Comparison of ENCODE assay signal across 26 cellular contexts in the genomic region with DNA sequence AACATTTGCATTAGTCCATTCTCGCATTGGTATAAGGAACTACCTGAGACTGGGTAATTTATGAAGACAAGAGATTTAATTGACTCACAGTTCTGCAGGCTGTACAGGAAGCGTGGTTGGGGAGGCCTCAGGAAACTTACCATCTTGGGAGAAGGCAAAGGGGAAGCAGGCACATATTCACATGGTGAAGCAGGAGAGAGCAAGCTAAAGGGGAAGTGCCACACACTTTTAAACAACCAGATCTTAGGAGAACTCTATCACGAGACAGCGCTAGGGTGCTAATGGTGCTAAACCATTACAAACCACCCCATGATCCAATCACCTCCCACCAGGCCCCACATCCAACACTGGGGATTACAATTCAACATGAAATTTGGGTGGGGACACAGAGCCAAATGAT.
"Had no signal": no experiment of that assay in that cellular context is flagged by ENCODE, and none has a peak within 500 bp of the region (broad histone marks: within the 10 kb centered on the region; RNA-seq: fewer than 3 reads in every experiment).

No MANE protein-coding gene starts in this region.

- H3K36me3 ChIP-seq: brain microvascular endothelial cell, cardiac muscle cell had no signal

- H3K4me3 Mint-ChIP-seq: activated CD4-positive, alpha-beta memory T cell treated with anti-CD3 and anti-CD28 coated beads, Interleukin-2, amount 10 ng/mL, durations not matched to agents 7 days and 5 days; activated CD4-positive, alpha-beta T cell treated with anti-CD3 and anti-CD28 coated beads for 36 hours; activated naive CD4-positive, alpha-beta T cell treated with anti-CD3 and anti-CD28 coated beads for 36 hours; activated naive CD8-positive, alpha-beta T cell; activated T-helper 17 cell treated with anti-CD3 and anti-CD28 coated beads, Interleukin-2, amount 50 U/mL, for 72 hours; T-helper 17 cell had no signal

- H3K27ac Mint-ChIP-seq: activated CD4-positive, alpha-beta memory T cell treated with anti-CD3 and anti-CD28 coated beads, Interleukin-2, amount 10 ng/mL, durations not matched to agents 7 days and 5 days; activated CD4-positive, alpha-beta T cell treated with anti-CD3 and anti-CD28 coated beads for 36 hours; activated naive CD4-positive, alpha-beta T cell treated with anti-CD3 and anti-CD28 coated beads for 36 hours; activated naive CD8-positive, alpha-beta T cell; activated T-helper 17 cell treated with anti-CD3 and anti-CD28 coated beads, Interleukin-2, amount 50 U/mL, for 72 hours; T-helper 17 cell had no signal

- ATAC-seq: activated CD4-positive, alpha-beta T cell treated with anti-CD3 and anti-CD28 coated beads for 36 hours; activated T-helper 17 cell treated with anti-CD3 and anti-CD28 coated beads, Interleukin-2, amount 50 U/mL, for 72 hours; T-helper 17 cell had no signal

- DNase-seq: activated CD4-positive, alpha-beta memory T cell treated with anti-CD3 and anti-CD28 coated beads, Interleukin-2, amount 10 ng/mL, durations not matched to agents 7 days and 5 days; activated CD4-positive, alpha-beta T cell treated with anti-CD3 and anti-CD28 coated beads for 36 hours; activated CD4-positive, alpha-beta T cell treated with anti-CD3 and anti-CD28 coated beads, Interleukin-2, amount 50 U/mL, for 1 hour; activated gamma-delta T cell; activated naive CD4-positive, alpha-beta T cell treated with anti-CD3 and anti-CD28 coated beads for 36 hours; activated T-cell treated with anti-CD3 and anti-CD28 coated beads for 4 hours; activated T-cell treated with anti-CD3 and anti-CD28 coated beads, Interleukin-2, amount 50 U/mL, for 48 hours; amygdala; brain microvascular endothelial cell; cerebellar nuclear complex; KG1; NCI-H1048; NCI-H146; NCI-H187 treated with DMSO at 0.1 percent for 48 hours; NCI-H2081 treated with DMSO at 0.1 percent for 48 hours; NCI-H2171 treated with DMSO at 0.1 percent for 48 hours; NCI-H226; NCI-H510A treated with DMSO at 0.1 percent for 48 hours; NCI-H69; SIG-M5; T-helper 17 cell; T-helper 9 cell had no signal

- H3K4me3 ChIP-seq: cardiac muscle cell had no signal

- H3K27me3 Mint-ChIP-seq: T-helper 17 cell had no signal

- H3K27ac ChIP-seq: brain microvascular endothelial cell, cardiac muscle cell, VCaP had no signal

- H3K27me3 ChIP-seq: brain microvascular endothelial cell, cardiac muscle cell had no signal

- H3K4me1 Mint-ChIP-seq: activated CD4-positive, alpha-beta memory T cell treated with anti-CD3 and anti-CD28 coated beads, Interleukin-2, amount 10 ng/mL, durations not matched to agents 7 days and 5 days; activated CD4-positive, alpha-beta T cell treated with anti-CD3 and anti-CD28 coated beads for 36 hours; activated T-helper 17 cell treated with anti-CD3 and anti-CD28 coated beads, Interleukin-2, amount 50 U/mL, for 72 hours; T-helper 17 cell had no signal

- H3K9me3 Mint-ChIP-seq: activated naive CD4-positive, alpha-beta T cell treated with anti-CD3 and anti-CD28 coated beads for 36 hours; activated T-helper 17 cell treated with anti-CD3 and anti-CD28 coated beads, Interleukin-2, amount 50 U/mL, for 72 hours had no signal

- H3K36me3 Mint-ChIP-seq: activated naive CD8-positive, alpha-beta T cell had no signal
